In the genomic region with DNA sequence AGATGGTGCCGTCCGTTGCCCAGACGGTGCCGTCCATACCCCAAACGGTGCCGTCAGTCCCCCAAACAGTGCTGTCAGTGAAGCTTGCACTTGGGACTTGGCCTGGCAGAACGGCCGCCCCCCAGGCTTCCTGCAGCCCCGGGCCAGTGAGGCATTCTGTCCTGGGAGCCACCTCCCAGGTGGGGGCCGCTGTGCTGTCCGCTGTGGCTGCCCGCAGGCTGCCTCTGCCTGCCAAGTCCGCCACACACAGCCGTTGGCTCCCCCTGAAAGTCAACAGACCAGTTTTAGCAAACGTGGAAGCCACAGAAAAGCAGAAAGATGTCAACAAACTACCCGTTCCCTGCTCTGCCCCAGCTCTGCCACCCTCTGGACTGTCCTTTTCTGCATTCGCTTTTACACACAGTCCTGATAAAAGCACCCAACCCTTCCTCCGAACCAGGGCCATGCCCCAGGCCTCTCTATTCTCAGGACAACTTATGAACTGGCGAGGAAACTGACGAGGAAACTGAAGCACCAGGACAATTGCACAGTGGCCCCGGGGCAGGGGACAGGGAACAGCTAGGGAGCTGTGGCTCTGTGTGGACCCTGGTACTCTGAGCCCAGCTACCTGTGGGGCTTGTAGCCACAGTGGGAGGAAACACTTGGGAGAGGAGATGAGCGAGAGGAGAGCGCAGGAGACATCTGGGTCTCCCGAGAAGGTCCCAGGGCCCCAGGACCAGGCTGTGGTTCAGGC, we compare ENCODE assay signal across 16 cellular contexts. TPM values are rescaled to one million over a fixed set of nuclear protein-coding genes. Genes with fewer than 3 reads are reported as not detected.
DNase-seq lines count a peak whose midpoint lies in the region; ATAC-seq and TF ChIP-seq lines count a peak whose summit lies in the region.
"Had no signal": no experiment of that assay in that cellular context is flagged by ENCODE, and none has a peak within 500 bp of the region (broad histone marks: within the 10 kb centered on the region; RNA-seq: fewer than 3 reads in every experiment).

No MANE protein-coding gene starts in this region.

- CTCF ChIA-PET in RWPE1 (lab: Yijun Ruan, JAX) = interaction anchor here (0.5 to 0.9 kb wide), 3 partner anchors 12 to 161 kb away, joined by 3 read pairs; no protein-coding TSS in a partner anchor
- CTCF ChIA-PET in activated CD8-positive, alpha-beta memory T cell treated with anti-CD3 and anti-CD28 coated beads, Interleukin-2, amount 10 ng/mL, durations not matched to agents 7 days and 5 days (lab: Charles Lee) = no interaction called here

- H3K36me3 ChIP-seq in left ventricle myocardium inferior (no peaks in the 10 kb centered on the region), stomach (no peaks in the 10 kb centered on the region)
- H3K36me3 ChIP-seq: Peyer's patch, vagina had no signal

- intact Hi-C loops in Right ventricle myocardium inferior (cut with DNase I) (no loop called here), left ventricle myocardium inferior (cut with micrococcal nuclease) (no loop called here), stomach (cut with DNase I; ENCODE audit: low total_unique reads) (no loop called here)

- no peak for TF ChIP-seq EP300 in stomach (IDR thresholded peaks at IDR 0.05)

- TF ChIP-seq CTCF in left ventricle myocardium inferior (IDR thresholded peaks at IDR 0.05; ENCODE audit: borderline replicate concordance) = no peak
- no peak for TF ChIP-seq CTCF in RWPE1 (conservative IDR thresholded peaks at IDR 0.05; ENCODE audit: low read depth)
- TF ChIP-seq CTCF in stomach (IDR thresholded peaks at IDR 0.05) = no peak

- 44 to 66% (median 48%) methylated on average over 16 to 24 of the region's 24 CpGs for WGBS in stomach, 5 donors

- no peak overlapping the region for H3K4me3 ChIP-seq in left ventricle myocardium inferior
- H3K4me3 ChIP-seq in stomach = no peak overlapping the region
- H3K4me3 ChIP-seq: hepatocyte, Peyer's patch, vagina had no signal

- no peak overlapping the region for H3K27ac Mint-ChIP-seq in activated CD8-positive, alpha-beta memory T cell treated with anti-CD3 and anti-CD28 coated beads, Interleukin-2, amount 10 ng/mL, durations not matched to agents 7 days and 5 days
- H3K27ac Mint-ChIP-seq: activated B cell treated with CpG ODN at 0.5 μM for 24 hours; stimulated activated naive CD8-positive, alpha-beta T cell treated with anti-CD3 and anti-CD28 coated beads, Interleukin-15, Interleukin-2, amounts not matched to agents 100 ng/mL and 50 ng/mL, for 24 hours had no signal

- no peaks in the 10 kb centered on the region for H3K4me1 Mint-ChIP-seq in activated CD8-positive, alpha-beta memory T cell treated with anti-CD3 and anti-CD28 coated beads, Interleukin-2, amount 10 ng/mL, durations not matched to agents 7 days and 5 days

- H3K27me3 ChIP-seq in left ventricle myocardium inferior (ENCODE audit: low read depth) (no peaks in the 10 kb centered on the region), stomach (peaks cover 0 to 4% (median 0%) of the 10 kb centered on the region in 3 donors)
- H3K27me3 ChIP-seq: hepatocyte, Peyer's patch, vagina had no signal

- POLR2A ChIA-PET in RWPE1 (lab: Yijun Ruan, JAX; ENCODE audit: low non-redundant PET) = no interaction called here

- peaks cover 2% of the 10 kb centered on the region for H3K27me3 Mint-ChIP-seq in activated CD8-positive, alpha-beta memory T cell treated with anti-CD3 and anti-CD28 coated beads, Interleukin-2, amount 10 ng/mL, durations not matched to agents 7 days and 5 days
- H3K27me3 Mint-ChIP-seq: stimulated activated naive CD8-positive, alpha-beta T cell treated with anti-CD3 and anti-CD28 coated beads, Interleukin-15, Interleukin-2, amounts not matched to agents 100 ng/mL and 50 ng/mL, for 24 hours had no signal

- ATAC-seq in Right ventricle myocardium inferior (no peak), left lobe of liver (peak; percentile 48), GM18520 (IDR thresholded peaks at IDR 0.05; ENCODE audit: unreplicated experiment) (no peak)
- no peak for ATAC-seq in activated CD8-positive, alpha-beta memory T cell treated with anti-CD3 and anti-CD28 coated beads, Interleukin-2, amount 10 ng/mL, durations not matched to agents 7 days and 5 days

- peaks cover 23% of the 10 kb centered on the region for H3K4me1 ChIP-seq in left ventricle myocardium inferior
- peaks cover 19 to 50% (median 37%) of the 10 kb centered on the region in 4 donors for H3K4me1 ChIP-seq in stomach

- no peaks in the 10 kb centered on the region for H3K9me3 Mint-ChIP-seq in activated CD8-positive, alpha-beta memory T cell treated with anti-CD3 and anti-CD28 coated beads, Interleukin-2, amount 10 ng/mL, durations not matched to agents 7 days and 5 days (ENCODE audit: low read depth)
- H3K9me3 Mint-ChIP-seq: activated B cell treated with CpG ODN at 0.5 μM for 24 hours; stimulated activated naive CD8-positive, alpha-beta T cell treated with anti-CD3 and anti-CD28 coated beads, Interleukin-15, Interleukin-2, amounts not matched to agents 100 ng/mL and 50 ng/mL, for 24 hours had no signal

- H3K27ac ChIP-seq in left ventricle myocardium inferior (replicated peaks) = no peak overlapping the region
- peak overlapping the region; percentile 4; the same call in 1 of the 2 replicates for H3K27ac ChIP-seq in RWPE1
- peak overlapping the region in 3 of 5 donors; percentile 37 to 48 (median 39) for H3K27ac ChIP-seq in stomach
- H3K27ac ChIP-seq: hepatocyte, Peyer's patch, vagina had no signal

- no peak for TF ChIP-seq POLR2A in stomach (IDR thresholded peaks at IDR 0.05)

- H3K36me3 Mint-ChIP-seq in activated CD8-positive, alpha-beta memory T cell treated with anti-CD3 and anti-CD28 coated beads, Interleukin-2, amount 10 ng/mL, durations not matched to agents 7 days and 5 days = no peaks in the 10 kb centered on the region

- DNase-seq in Right ventricle myocardium inferior (ENCODE audit: missing footprints) (peak; percentile 46), left ventricle myocardium inferior (no peak), RWPE1 (ENCODE audit: low spot score) (no peak), left lobe of liver (ENCODE audit: low spot score) (peak; percentile 82), stomach (peak; percentile 48), NCI-H524 treated with DMSO at 0.1 percent for 48 hours (lab: John Stamatoyannopoulos, UW) (no peak)
- DNase-seq in activated CD8-positive, alpha-beta memory T cell treated with anti-CD3 and anti-CD28 coated beads, Interleukin-2, amount 10 ng/mL, durations not matched to agents 7 days and 5 days = no peak
- DNase-seq: activated B cell treated with CpG ODN at 0.5 μM for 24 hours, activated gamma-delta T cell, kidney glomerular epithelial cell, NCI-H2029, Peyer's patch had no signal

- no peaks in the 10 kb centered on the region for H3K9me3 ChIP-seq in left ventricle myocardium inferior (replicated peaks)
- H3K9me3 ChIP-seq in stomach = no peaks in the 10 kb centered on the region
- H3K9me3 ChIP-seq: Peyer's patch, vagina had no signal

- H3K4me3 Mint-ChIP-seq in activated CD8-positive, alpha-beta memory T cell treated with anti-CD3 and anti-CD28 coated beads, Interleukin-2, amount 10 ng/mL, durations not matched to agents 7 days and 5 days = no peak overlapping the region
- H3K4me3 Mint-ChIP-seq: activated B cell treated with CpG ODN at 0.5 μM for 24 hours; stimulated activated naive CD8-positive, alpha-beta T cell treated with anti-CD3 and anti-CD28 coated beads, Interleukin-15, Interleukin-2, amounts not matched to agents 100 ng/mL and 50 ng/mL, for 24 hours had no signal

RNA-seq across cellular contexts. Expression of a gene that starts 39.6 kb away (rescaled TPM):
- 91.1 TPM for total RNA-seq in Right ventricle myocardium inferior
- total RNA-seq in left ventricle myocardium inferior = 57.1 TPM
- total RNA-seq in left lobe of liver = 163 TPM
- total RNA-seq in stomach = 10 to 100 TPM; 14.0 to 68.4 (median 35.9) TPM
- polyA plus RNA-seq in stomach = 10 to 100 TPM; 17.4 to 34.1 (median 24.4) TPM
- 1 to 10 TPM in 1 of 2 experiments, under 1 TPM in 1; 0.91 to 1.5 TPM for total RNA-seq in activated CD8-positive, alpha-beta memory T cell treated with anti-CD3 and anti-CD28 coated beads, Interleukin-2, amount 10 ng/mL, durations not matched to agents 7 days and 5 days

Comparison
In these comparisons a context has a peak if more than half of its experiments do, and no peak if none do; other contexts are left out.
1. DNase-seq: peak in Right ventricle myocardium inferior (single experiment), left lobe of liver (single experiment) and stomach (single experiment); none in left ventricle myocardium inferior (single experiment), RWPE1 (single experiment), NCI-H524 treated with DMSO at 0.1 percent for 48 hours (single experiment) and activated CD8-positive, alpha-beta memory T cell treated with anti-CD3 and anti-CD28 coated beads, Interleukin-2, amount 10 ng/mL, durations not matched to agents 7 days and 5 days (single experiment).
2. RNA of a gene that starts 39.6 kb away (total RNA-seq): 163 TPM in left lobe of liver (single experiment), 91.1 TPM in Right ventricle myocardium inferior (single experiment), 57.1 TPM in left ventricle myocardium inferior (single experiment) and 14.0 to 68.4 TPM in stomach; 0.91 to 1.5 TPM in activated CD8-positive, alpha-beta memory T cell treated with anti-CD3 and anti-CD28 coated beads, Interleukin-2, amount 10 ng/mL, durations not matched to agents 7 days and 5 days; every median in the first group is over 4 times any median in the second.